15 cellular contexts compared by ENCODE assay signal in the genomic region with DNA sequence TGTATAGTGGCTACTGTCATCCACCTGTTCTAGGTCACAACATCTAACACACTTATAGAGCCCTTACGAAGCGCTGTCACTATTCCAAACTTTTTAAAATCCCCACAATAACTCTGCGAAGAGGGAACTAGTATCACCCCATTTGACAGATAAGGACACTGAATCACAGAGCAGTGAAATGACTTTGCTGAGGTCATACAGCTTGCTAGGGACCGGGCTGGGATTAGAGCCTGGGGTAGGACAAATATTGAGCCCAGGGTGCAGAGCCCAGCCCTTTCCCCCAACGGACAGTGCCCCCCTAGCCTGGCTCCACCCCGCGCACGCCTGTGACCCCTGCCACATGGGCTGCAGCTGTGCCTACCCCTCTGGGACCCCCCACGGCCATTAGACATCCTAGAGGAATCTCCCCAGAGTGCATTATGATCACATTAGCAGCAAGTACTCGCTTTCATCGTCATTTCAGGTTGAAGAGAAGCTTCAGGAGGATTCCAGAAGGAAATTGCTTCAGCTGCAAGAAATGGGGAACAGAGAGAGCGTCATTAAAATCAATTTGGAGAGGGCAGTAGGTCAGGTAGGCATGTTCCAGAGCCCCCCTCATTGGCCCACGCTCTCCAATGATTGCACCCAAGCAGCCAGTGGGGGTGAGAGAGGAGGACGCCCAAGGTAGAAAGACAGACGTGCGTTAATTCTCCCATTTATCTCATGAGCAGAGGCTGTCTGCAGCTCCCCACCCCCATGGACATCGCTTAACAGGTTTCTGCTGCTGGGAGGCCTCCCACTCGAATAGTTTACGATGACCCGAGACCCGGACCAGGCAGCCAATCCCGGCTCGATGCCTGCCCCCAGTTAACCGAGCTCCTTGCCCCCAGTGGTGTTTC.
DNase-seq lines count a peak whose midpoint lies in the region; ATAC-seq and TF ChIP-seq lines count a peak whose summit lies in the region.
"Had no signal": no experiment of that assay in that cellular context is flagged by ENCODE, and none has a peak within 500 bp of the region (broad histone marks: within the 10 kb centered on the region; RNA-seq: fewer than 3 reads in every experiment).

No MANE protein-coding gene starts in this region.

- H3K36me3 ChIP-seq in upper lobe of right lung (no peaks in the 10 kb centered on the region), mammary epithelial cell (ENCODE audit: insufficient read depth, low read length) (no peaks in the 10 kb centered on the region)
- H3K36me3 ChIP-seq: pancreas, transverse colon had no signal

- CTCF ChIA-PET in WTC11 (lab: Charles Lee) (interaction anchor here (0.6 to 3.2 kb wide), 43 partner anchors 8 to 1431 kb away, joined by 3 to 118 read pairs (median 4); a partner anchor contains a TSS), mammary epithelial cell (lab: Charles Lee; ENCODE audit: low non-redundant PET) (interaction anchor here (1.3 kb wide), 1 partner anchor 107 kb away, joined by 6 read pairs; no protein-coding TSS in a partner anchor)

- H3K9me3 ChIP-seq in upper lobe of right lung (no peaks in the 10 kb centered on the region), mammary epithelial cell (replicated peaks; ENCODE audit: insufficient read depth, low read length) (no peaks in the 10 kb centered on the region)
- H3K9me3 ChIP-seq: pancreas, transverse colon had no signal

- H3K27me3 Mint-ChIP-seq in activated naive CD8-positive, alpha-beta T cell treated with anti-CD3 and anti-CD28 coated beads, Interleukin-2, amount 50 U/mL, for 24 hours, result peaks cover 15% of the 10 kb centered on the region
- H3K27me3 Mint-ChIP-seq in activated naive CD8-positive, alpha-beta T cell treated with anti-CD3 and anti-CD28 coated beads for 36 hours, result peaks cover 16% of the 10 kb centered on the region
- H3K27me3 Mint-ChIP-seq in WTC11 (ENCODE audit: low read depth), result no peaks in the 10 kb centered on the region
- peaks cover 10 to 17% (median 13%) of the 10 kb centered on the region in 3 donors for H3K27me3 Mint-ChIP-seq in CD14-positive monocyte (ENCODE audit: low read depth in 3 of 3)

- in situ Hi-C loops in mammary epithelial cell (cut with MboI; ENCODE audit: low sequenced_read_pairs in 2 of 2), result no loop called here

- H3K27ac Mint-ChIP-seq in activated naive CD8-positive, alpha-beta T cell treated with anti-CD3 and anti-CD28 coated beads, Interleukin-2, amount 50 U/mL, for 24 hours, result no peak overlapping the region
- H3K27ac Mint-ChIP-seq in activated naive CD8-positive, alpha-beta T cell treated with anti-CD3 and anti-CD28 coated beads for 36 hours, result no peak overlapping the region
- H3K27ac Mint-ChIP-seq in WTC11 (no peak overlapping the region), CD14-positive monocyte (peak overlapping the region in 1 of 7 donors; percentile 24)
- H3K27ac Mint-ChIP-seq: activated CD4-positive, alpha-beta memory T cell treated with anti-CD3 and anti-CD28 coated beads, Interleukin-2, amount 10 ng/mL, durations not matched to agents 7 days and 5 days; IgD-negative memory B cell; stimulated activated naive B cell treated with anti-CD40 and anti-IgM and Interleukin-4, amounts not matched to agents 10 μg/mL and 1 μg/mL and 100 μg/mL, for 72 hours had no signal

- H3K4me3 Mint-ChIP-seq in activated naive CD8-positive, alpha-beta T cell treated with anti-CD3 and anti-CD28 coated beads, Interleukin-2, amount 50 U/mL, for 24 hours, result no peak overlapping the region
- no peak overlapping the region for H3K4me3 Mint-ChIP-seq in activated naive CD8-positive, alpha-beta T cell treated with anti-CD3 and anti-CD28 coated beads for 36 hours
- H3K4me3 Mint-ChIP-seq in WTC11, result no peak overlapping the region
- H3K4me3 Mint-ChIP-seq in CD14-positive monocyte, result no peak overlapping the region
- H3K4me3 Mint-ChIP-seq: activated CD4-positive, alpha-beta memory T cell treated with anti-CD3 and anti-CD28 coated beads, Interleukin-2, amount 10 ng/mL, durations not matched to agents 7 days and 5 days; CD8-positive, alpha-beta memory T cell; IgD-negative memory B cell; stimulated activated naive B cell treated with anti-CD40 and anti-IgM and Interleukin-4, amounts not matched to agents 10 μg/mL and 1 μg/mL and 100 μg/mL, for 72 hours had no signal

- H3K4me3 ChIP-seq in upper lobe of right lung (no peak overlapping the region), mammary epithelial cell (replicated peaks in 1 of 3; ENCODE audit: insufficient read depth in 1 of 3, low read depth in 2 of 3, low read length in 3 of 3) (no peak overlapping the region)

- POLR2A ChIA-PET in WTC11 (lab: Charles Lee), result no interaction called here

- H3K79me2 ChIP-seq in mammary epithelial cell (ENCODE audit: insufficient read depth, low read length), result no peaks in the 10 kb centered on the region

- TF ChIP-seq CTCF in WTC11 (IDR thresholded peaks at IDR 0.05), result no peak
- TF ChIP-seq CTCF in upper lobe of right lung (IDR thresholded peaks at IDR 0.05), result no peak
- TF ChIP-seq CTCF in mammary epithelial cell (conservative IDR thresholded peaks at IDR 0.05 in 1 of 2, IDR thresholded peaks at IDR 0.05 in 1 of 2; ENCODE audit: extremely low read depth in 1 of 2, insufficient read depth in 1 of 2, low read depth in 1 of 2, low read length in 2 of 2), result no peak
- TF ChIP-seq CTCF in CD14-positive monocyte (IDR thresholded peaks at IDR 0.05), result no peak

- WGBS in mammary epithelial cell (ENCODE audit: low coverage, missing lambda C conversion rate), result 39% methylated on average over 17 of the region's 24 CpGs

- no peak overlapping the region for H3K27ac ChIP-seq in upper lobe of right lung
- H3K27ac ChIP-seq in mammary epithelial cell (ENCODE audit: insufficient read depth, low read depth, low read length), result no peak overlapping the region

- peaks cover 4% of the 10 kb centered on the region for H3K9me3 Mint-ChIP-seq in activated naive CD8-positive, alpha-beta T cell treated with anti-CD3 and anti-CD28 coated beads, Interleukin-2, amount 50 U/mL, for 24 hours
- H3K9me3 Mint-ChIP-seq in activated naive CD8-positive, alpha-beta T cell treated with anti-CD3 and anti-CD28 coated beads for 36 hours, result peaks cover 4% of the 10 kb centered on the region
- H3K9me3 Mint-ChIP-seq in WTC11 (peaks cover 11% of the 10 kb centered on the region), CD14-positive monocyte (peaks cover 4 to 18% (median 13%) of the 10 kb centered on the region in 7 donors)

- H3K27me3 ChIP-seq in upper lobe of right lung, result no peaks in the 10 kb centered on the region
- H3K27me3 ChIP-seq in mammary epithelial cell (ENCODE audit: insufficient read depth, low read length), result no peaks in the 10 kb centered on the region
- H3K27me3 ChIP-seq: pancreas, transverse colon had no signal

- H3K4me2 ChIP-seq in mammary epithelial cell (ENCODE audit: insufficient read depth, low read depth, low read length), result no peak overlapping the region
- H3K4me2 ChIP-seq: SK-N-SH had no signal

- no TSS peak for BruUV-seq in mammary epithelial cell (replicated peaks; lab: Mats Ljungman, UMichigan)

- dilution Hi-C loops in mammary epithelial cell (cut with HindIII; ENCODE audit: low sequenced_read_pairs), result loop anchor here (5.0 kb wide), 2 partner anchors 87 to 118 kb away; no protein-coding TSS in a partner anchor

- H3K4me1 ChIP-seq in upper lobe of right lung (peaks cover 22% of the 10 kb centered on the region), mammary epithelial cell (ENCODE audit: insufficient read depth, low read length) (peaks cover 6% of the 10 kb centered on the region)

- H4K20me1 ChIP-seq in mammary epithelial cell (ENCODE audit: insufficient read depth, low read length), result no peaks in the 10 kb centered on the region

- ATAC-seq in activated naive CD8-positive, alpha-beta T cell treated with anti-CD3 and anti-CD28 coated beads, Interleukin-2, amount 50 U/mL, for 24 hours, result peak; percentile 11
- ATAC-seq in WTC11 (0 out of 2 replicates have a peak, but pooled peaks have one; percentile 21), left colon (peak; percentile 11), upper lobe of right lung (no peak)

- DNase-seq in activated naive CD8-positive, alpha-beta T cell treated with anti-CD3 and anti-CD28 coated beads, Interleukin-2, amount 50 U/mL, for 24 hours, result no peak
- DNase-seq in activated naive CD8-positive, alpha-beta T cell treated with anti-CD3 and anti-CD28 coated beads for 36 hours, result no peak
- DNase-seq in WTC11 (ENCODE audit: low spot score), result no peak
- no peak for DNase-seq in left colon
- DNase-seq in upper lobe of right lung, result peak; percentile 52
- DNase-seq in mammary epithelial cell, result no peak
- DNase-seq in activated CD4-positive, alpha-beta T cell treated with anti-CD3 and anti-CD28 coated beads, Interleukin-2, amount 50 U/mL, for 4 hours, result no peak
- no peak for DNase-seq in CD14-positive monocyte (ENCODE audit: low spot score)

- H3K9ac ChIP-seq in mammary epithelial cell (ENCODE audit: insufficient read depth, low read length), result no peak overlapping the region
- H3K9ac ChIP-seq: SK-N-SH had no signal

- H3K36me3 Mint-ChIP-seq in activated naive CD8-positive, alpha-beta T cell treated with anti-CD3 and anti-CD28 coated beads, Interleukin-2, amount 50 U/mL, for 24 hours (ENCODE audit: low read depth), result no peaks in the 10 kb centered on the region
- H3K36me3 Mint-ChIP-seq in activated naive CD8-positive, alpha-beta T cell treated with anti-CD3 and anti-CD28 coated beads for 36 hours, result no peaks in the 10 kb centered on the region
- no peaks in the 10 kb centered on the region for H3K36me3 Mint-ChIP-seq in WTC11
- no peaks in the 10 kb centered on the region for H3K36me3 Mint-ChIP-seq in CD14-positive monocyte

- peaks cover 7% of the 10 kb centered on the region for H3K4me1 Mint-ChIP-seq in activated naive CD8-positive, alpha-beta T cell treated with anti-CD3 and anti-CD28 coated beads, Interleukin-2, amount 50 U/mL, for 24 hours
- H3K4me1 Mint-ChIP-seq in activated naive CD8-positive, alpha-beta T cell treated with anti-CD3 and anti-CD28 coated beads for 36 hours, result no peaks in the 10 kb centered on the region
- H3K4me1 Mint-ChIP-seq in WTC11, result peaks cover 28% of the 10 kb centered on the region
- peaks cover 22% of the 10 kb centered on the region for H3K4me1 Mint-ChIP-seq in CD14-positive monocyte
- H3K4me1 Mint-ChIP-seq: stimulated activated naive B cell treated with anti-CD40 and anti-IgM and Interleukin-4, amounts not matched to agents 10 μg/mL and 1 μg/mL and 100 μg/mL, for 72 hours had no signal

- H2AFZ ChIP-seq in mammary epithelial cell (ENCODE audit: low read depth, low read length), result no peak overlapping the region

- intact Hi-C loops in left colon (cut with DNase I, micrococcal nuclease), result loop anchor here in 1 of 2 donors (2.0 kb wide), 1 partner anchor 107 kb away; no protein-coding TSS in a partner anchor
- intact Hi-C loops in upper lobe of right lung (cut with DNase I), result loop anchor here (5.0 kb wide), 1 partner anchor 108 kb away; no protein-coding TSS in a partner anchor
- intact Hi-C loops in mammary epithelial cell (cut with micrococcal nuclease), result loop anchor here (1.0 to 5.0 kb wide), 4 partner anchors 40 to 418 kb away; a partner anchor contains a TSS
- intact Hi-C loops in CD14-positive monocyte (cut with micrococcal nuclease), result loop anchor here (2.0 to 10.0 kb wide), 5 partner anchors 23 to 181 kb away; no protein-coding TSS in a partner anchor

TF ChIP-seq in WTC11, 78 proteins besides CTCF, POLR2A, EP300 and RAD21 (continues in another document):
- TF ChIP-seq JAZF1 (CRISPR knock-in tag; IDR thresholded peaks at IDR 0.05) (no peak), CBFB (CRISPR knock-in tag; IDR thresholded peaks at IDR 0.05; ENCODE audit: low read depth) (no peak), CREB1 (CRISPR knock-in tag; IDR thresholded peaks at IDR 0.05) (no peak)
